21 cellular contexts compared by ENCODE assay signal in genomic region chr14:35388656-35389314, GRCh38. TPM values are rescaled to one million over a fixed set of nuclear protein-coding genes. Genes with fewer than 3 reads are reported as not detected.
DNase-seq lines count a peak whose midpoint lies in the region; ATAC-seq, FAIRE-seq and TF ChIP-seq lines count a peak whose summit lies in the region.
"Had no signal": no experiment of that assay in that cellular context is flagged by ENCODE, and none has a peak within 500 bp of the region (broad histone marks: within the 10 kb centered on the region; RNA-seq: fewer than 3 reads in every experiment).

No MANE protein-coding gene starts in this region.

- no peaks in the 10 kb centered on the region for H3K9me1 ChIP-seq in K562 (ENCODE audit: control insufficient read depth, insufficient read depth, low read length)

- H3K9me3 ChIP-seq in HepG2 (ENCODE audit: low read length) (no peaks in the 10 kb centered on the region), right lobe of liver (no peaks in the 10 kb centered on the region), HEK293 (ENCODE audit: control insufficient read depth, insufficient read depth, low read depth, low read length) (no peaks in the 10 kb centered on the region), K562 (replicated peaks; ENCODE audit: control insufficient read depth, insufficient read depth, low read depth, low read length) (no peaks in the 10 kb centered on the region), psoas muscle (no peaks in the 10 kb centered on the region)
- H3K9me3 ChIP-seq: BE2C, HAP-1 had no signal

- H2AFZ ChIP-seq in HepG2 (ENCODE audit: low read length) (no peak overlapping the region), K562 (ENCODE audit: low read depth, low read length) (peak overlapping the region; percentile 24; the same call in 1 of the 2 replicates)

- no peak for TF ChIP-seq POLR2A in HepG2 (IDR thresholded peaks at IDR 0.05; ENCODE audit: insufficient read depth in 1 of 2, low read depth in 2 of 2, low read length in 2 of 2)
- TF ChIP-seq POLR2A in right lobe of liver (IDR thresholded peaks at IDR 0.05), result no peak
- TF ChIP-seq POLR2A in K562 (conservative IDR thresholded peaks at IDR 0.05), result no peak

- no peak for TF ChIP-seq EP300 in HepG2 (IDR thresholded peaks at IDR 0.05; ENCODE audit: low read depth in 2 of 2, low read length in 2 of 2)
- TF ChIP-seq EP300 in HepG2 (CRISPR knock-in tag; IDR thresholded peaks at IDR 0.05; ENCODE audit: borderline replicate concordance), result no peak
- TF ChIP-seq EP300 in K562 (IDR thresholded peaks at IDR 0.05; ENCODE audit: low read length), result no peak

- intact Hi-C loops in HepG2 (cut with micrococcal nuclease; ENCODE audit: unreplicated experiment), result loop anchor here (5.0 kb wide), 1 partner anchor 96 kb away; the partner anchor contains the start of gene PSMA6
- intact Hi-C loops in right lobe of liver (cut with DNase I), result no loop called here
- intact Hi-C loops in K562 (cut with micrococcal nuclease), result no loop called here
- intact Hi-C loops in psoas muscle (cut with DNase I), result loop anchor here in 1 of 2 donors (5.0 kb wide), 1 partner anchor 96 kb away; the partner anchor contains the start of gene PSMA6

- H3K79me2 ChIP-seq in HepG2 (ENCODE audit: insufficient read depth, low read length) (no peaks in the 10 kb centered on the region), K562 (ENCODE audit: control insufficient read depth, insufficient read depth, low read length) (no peaks in the 10 kb centered on the region)

- BruUV-seq in HepG2 (replicated peaks; lab: Mats Ljungman, UMichigan) (no TSS peak), K562 (replicated peaks; lab: Mats Ljungman, UMichigan) (no TSS peak)

- 68% methylated on average over 14 of the region's 14 CpGs for WGBS in HepG2 (ENCODE audit: low lambda C conversion rate)
- 67% methylated on average over 4 of the region's 14 CpGs for WGBS in right lobe of liver (ENCODE audit: insufficient coverage, low coverage, low lambda C conversion rate, missing lambda C conversion rate)
- 77% methylated on average over 12 of the region's 14 CpGs for WGBS in K562 (ENCODE audit: insufficient coverage, low coverage, missing lambda C conversion rate)
- 50 to 73% (median 55%) methylated on average over 14 of the region's 14 CpGs for WGBS in psoas muscle, 3 donors

- no peak overlapping the region for H3K9ac ChIP-seq in HepG2 (ENCODE audit: insufficient read depth, low read depth, low read length)
- H3K9ac ChIP-seq in K562 (ENCODE audit: insufficient read depth in 1 of 2, low read depth in 2 of 2, low read length in 2 of 2), result no peak overlapping the region
- H3K9ac ChIP-seq: BLaER1 treated with 17β-estradiol and CSF1 and Interleukin-3, amounts not matched to agents 10 nM and 100 nM had no signal

- H3K4me3 ChIP-seq in HepG2 (replicated peaks in 1 of 3; ENCODE audit: insufficient read depth in 1 of 3, low read depth in 2 of 3, low read length in 3 of 3) (no peak overlapping the region), right lobe of liver (no peak overlapping the region), HEK293 (ENCODE audit: low read depth, low read length) (no peak overlapping the region), K562 (no peak overlapping the region), psoas muscle (no peak overlapping the region)
- H3K4me3 ChIP-seq: BLaER1 treated with 17β-estradiol and CSF1 and Interleukin-3, amounts not matched to agents 10 nM and 100 nM; HAP-1 had no signal

- in situ Hi-C loops in HepG2 (cut with HindIII; ENCODE audit: extremely low pct_ligation_motif_present, low pct_unique_long_range_greater_than_20kb) (no loop called here), K562 (cut with MboI) (no loop called here)

- H3K4me1 ChIP-seq in HepG2 (ENCODE audit: insufficient read depth, low read length) (peaks cover 55% of the 10 kb centered on the region), right lobe of liver (peaks cover 0 to 10% (median 3%) of the 10 kb centered on the region in 4 donors), HEK293 (ENCODE audit: control insufficient read depth, insufficient read depth, low read length) (no peaks in the 10 kb centered on the region), K562 (replicated peaks in 1 of 2; ENCODE audit: control insufficient read depth in 2 of 2, insufficient read depth in 2 of 2, low read length in 2 of 2) (peaks cover 39 to 42% of the 10 kb centered on the region in 2 experiments; a peak in 4 of 5 replicates), psoas muscle (peaks cover 28% of the 10 kb centered on the region)

- FAIRE-seq in HepG2 (lab: Jason Lieb, UNC) (no peak), K562 (lab: Jason Lieb, UNC) (no peak)
- FAIRE-seq: GM12891, GM18507, H54 had no signal

- H4K20me1 ChIP-seq in HepG2 (ENCODE audit: insufficient read depth, low read length) (no peaks in the 10 kb centered on the region), K562 (replicated peaks; ENCODE audit: control insufficient read depth, insufficient read depth, low read length) (no peaks in the 10 kb centered on the region)
- H4K20me1 ChIP-seq: BLaER1 treated with 17β-estradiol and CSF1 and Interleukin-3, amounts not matched to agents 10 nM and 100 nM had no signal

- H3K4me2 ChIP-seq in HepG2 (ENCODE audit: low read depth, low read length) (no peak overlapping the region), K562 (ENCODE audit: insufficient read depth, low read length) (no peak overlapping the region)
- H3K4me2 ChIP-seq: BLaER1 treated with 17β-estradiol and CSF1 and Interleukin-3, amounts not matched to agents 10 nM and 100 nM had no signal

- TF ChIP-seq RAD21 in HepG2 (CRISPR knock-in tag; IDR thresholded peaks at IDR 0.05) (no peak), K562 (CRISPR knock-in tag; conservative IDR thresholded peaks at IDR 0.05 in 1 of 2, IDR thresholded peaks at IDR 0.05 in 1 of 2) (no peak)

- H3K27ac ChIP-seq in HepG2 (ENCODE audit: extremely low read length, insufficient read depth, low read length), result no peak overlapping the region
- no peak overlapping the region for H3K27ac ChIP-seq in right lobe of liver
- H3K27ac ChIP-seq in HEK293 (ENCODE audit: extremely low read depth, low read depth, low read length), result no peak overlapping the region
- H3K27ac ChIP-seq in K562 (ENCODE audit: extremely low read depth, low read depth, low read length), result no peak overlapping the region
- H3K27ac ChIP-seq in psoas muscle, result peak overlapping the region; percentile 11
- H3K27ac ChIP-seq: BLaER1 treated with 17β-estradiol and CSF1 and Interleukin-3, amounts not matched to agents 10 nM and 100 nM had no signal

- TF ChIP-seq CTCF in HepG2 (CRISPR knock-in tag; IDR thresholded peaks at IDR 0.05) (no peak), right lobe of liver (IDR thresholded peaks at IDR 0.05) (no peak), HEK293 (tag by site-specific recombination; IDR thresholded peaks at IDR 0.05) (no peak), K562 (IDR thresholded peaks at IDR 0.05 in 2 of 3, conservative IDR thresholded peaks at IDR 0.05 in 1 of 3; ENCODE audit: insufficient read depth in 2 of 3, low read depth in 1 of 3, low read length in 3 of 3) (no peak), psoas muscle (IDR thresholded peaks at IDR 0.05) (no peak)

- H3K27me3 ChIP-seq in HepG2 (ENCODE audit: control insufficient read depth in 1 of 2, insufficient read depth in 2 of 2, low read length in 2 of 2) (no peaks in the 10 kb centered on the region; a peak in 1 of 5 replicates), right lobe of liver (no peaks in the 10 kb centered on the region), K562 (ENCODE audit: control insufficient read depth in 2 of 2, insufficient read depth in 2 of 2, low read length in 2 of 2) (no peaks in the 10 kb centered on the region), psoas muscle (ENCODE audit: insufficient read depth in 3 of 3, low read length in 2 of 3) (no peaks in the 10 kb centered on the region)
- H3K27me3 ChIP-seq: BE2C; BLaER1 treated with 17β-estradiol and CSF1 and Interleukin-3, amounts not matched to agents 10 nM and 100 nM had no signal

- ATAC-seq in HepG2 (no peak), right lobe of liver (no peak), K562 (no peak), psoas muscle (peak in 2 of 4 donors; percentile 2 to 21)

- no peak for DNase-seq in HepG2 (ENCODE audit: low spot score)
- DNase-seq in right lobe of liver, result no peak
- DNase-seq in K562 (ENCODE audit: extremely low read depth in 1 of 4, low spot score in 3 of 4), result no peak
- DNase-seq in psoas muscle, result peak in 1 of 2 donors; percentile 72
- no peak for DNase-seq in NCI-H510A treated with DMSO at 0.1 percent for 48 hours (lab: John Stamatoyannopoulos, UW)
- DNase-seq in NCI-H146 treated with DMSO at 0.1 percent for 48 hours (lab: John Stamatoyannopoulos, UW; ENCODE audit: unreplicated experiment), result no peak
- no peak for DNase-seq in AML-193 (lab: John Stamatoyannopoulos, UW)
- DNase-seq: BE2C; Calu3; CD4-positive, alpha-beta memory T cell; COR-L47; DMS53; DMS79 treated with DMSO at 0.1 percent for 48 hours; GF-D8; GOT3 had no signal

- CTCF ChIA-PET in HepG2 (lab: Yijun Ruan, JAX; ENCODE audit: low intra/inter-chr PET ratio, low total read pairs), result no interaction called here
- CTCF ChIA-PET in HEK293 (lab: Yijun Ruan, JAX), result no interaction called here
- CTCF ChIA-PET in K562 (lab: Yijun Ruan, JAX; ENCODE audit: low intra/inter-chr PET ratio), result no interaction called here

- no peaks in the 10 kb centered on the region for H3K36me3 ChIP-seq in HepG2 (replicated peaks in 1 of 2; ENCODE audit: control insufficient read depth in 1 of 2, insufficient read depth in 2 of 2, low read length in 2 of 2)
- H3K36me3 ChIP-seq in right lobe of liver, result no peaks in the 10 kb centered on the region
- no peaks in the 10 kb centered on the region for H3K36me3 ChIP-seq in HEK293 (ENCODE audit: control insufficient read depth in 2 of 2, insufficient read depth in 1 of 2, low read length in 2 of 2)
- no peaks in the 10 kb centered on the region for H3K36me3 ChIP-seq in K562 (ENCODE audit: control insufficient read depth, insufficient read depth, low read length)
- H3K36me3 ChIP-seq in psoas muscle (ENCODE audit: insufficient read depth in 1 of 2, low read depth in 1 of 2), result no peaks in the 10 kb centered on the region
- H3K36me3 ChIP-seq: BE2C; BLaER1 treated with 17β-estradiol and CSF1 and Interleukin-3, amounts not matched to agents 10 nM and 100 nM; HAP-1 had no signal

- POLR2A ChIA-PET in HepG2 (lab: Yijun Ruan, JAX), result interaction anchor here (1.3 to 12.0 kb wide), 3 partner anchors 9 to 23 kb away, joined by 3 to 211 read pairs (median 7); partner anchors contain the start of gene NFKBIA
- POLR2A ChIA-PET in HEK293 (lab: Yijun Ruan, JAX), result interaction anchor here (1.6 kb wide), 1 partner anchor 15 kb away, joined by 6 read pairs; the partner anchor contains the start of gene NFKBIA
- POLR2A ChIA-PET in K562 (lab: Yijun Ruan, JAX), result interaction anchor here (1.4 to 6.8 kb wide), 2 partner anchors 13 to 14 kb away, joined by 4 to 49 read pairs; no protein-coding TSS in a partner anchor

RNA-seq across cellular contexts. Expression of gene NFKBIA, which starts 15.8 kb away (rescaled TPM):
- 232 and 319 TPM in 2 replicates for total RNA-seq in HepG2 (2016; rRNA removed; fragmentation: Illumina TruSeq; extraction: Trizol)
- 103 and 116 TPM in 2 replicates for total RNA-seq in HepG2 (2016; cell fraction: cytosol; rRNA removed; fragmentation: Illumina TruSeq; extraction: Trizol; ENCODE audit: low read depth)
- total RNA-seq in HepG2 (2016; cell fraction: insoluble cytoplasmic fraction; rRNA removed; fragmentation: Illumina TruSeq; extraction: Trizol), result 208 and 321 TPM in 2 replicates
- total RNA-seq in HepG2 (2016; cell fraction: membrane; rRNA removed; fragmentation: Illumina TruSeq; extraction: Trizol), result 196 and 209 TPM in 2 replicates
- 367 and 382 TPM in 2 replicates for total RNA-seq in HepG2 (2016; cell fraction: nucleus; rRNA removed; fragmentation: Illumina TruSeq; extraction: Trizol)
- 173 and 197 TPM in 2 replicates for polyA plus RNA-seq in HepG2 (2011; rRNA removed)
- polyA plus RNA-seq in HepG2 (2011; cell fraction: cytosol; rRNA removed), result 81.6 and 128 TPM in 2 replicates
- 363 and 589 TPM in 2 replicates for polyA plus RNA-seq in HepG2 (2011; cell fraction: nucleus; rRNA removed)
- polyA plus RNA-seq in HepG2 (2012), result 58.7 and 87.8 TPM in 2 replicates
- polyA plus RNA-seq in HepG2 (2016; cell fraction: cytosol; fragmentation: Illumina TruSeq; extraction: Trizol; ENCODE audit: low read depth), result 21.2 and 21.7 TPM in 2 replicates
- polyA plus RNA-seq in HepG2 (2016; cell fraction: insoluble cytoplasmic fraction; fragmentation: Illumina TruSeq; extraction: Trizol; ENCODE audit: low read depth), result 160 and 187 TPM in 2 replicates
- polyA plus RNA-seq in HepG2 (2016; cell fraction: membrane; fragmentation: Illumina TruSeq; extraction: Trizol; ENCODE audit: low read depth), result 41.5 and 42.6 TPM in 2 replicates
- 546 and 548 TPM in 2 replicates for polyA plus RNA-seq in HepG2 (2016; cell fraction: nucleus; fragmentation: Illumina TruSeq; extraction: Trizol; ENCODE audit: insufficient read depth, low read depth)
- 421 and 666 TPM in 2 replicates for polyA minus RNA-seq in HepG2 (2011; rRNA and poly(A)+ RNA removed; ENCODE audit: low replicate concordance)
- polyA minus RNA-seq in HepG2 (2011; cell fraction: cytosol; rRNA and poly(A)+ RNA removed), result 80.5 and 103 TPM in 2 replicates
- 421 and 559 TPM in 2 replicates for polyA minus RNA-seq in HepG2 (2011; cell fraction: nucleus; rRNA and poly(A)+ RNA removed)
- 100 to 1,000 TPM in 3 of 6 experiments, 10 to 100 TPM in 3; 84.8 to 140 (median 106) TPM for total RNA-seq in right lobe of liver
- 39.0 and 119 TPM in 2 replicates for total RNA-seq in K562 (2011; cell fraction: chromatin; rRNA removed; ENCODE audit: low replicate concordance)
- total RNA-seq in K562 (2011; cell fraction: nucleolus; rRNA removed), result 77.4 and 121 TPM in 2 replicates
- 50.6 and 60.0 TPM in 2 replicates for total RNA-seq in K562 (2011; cell fraction: nucleoplasm; rRNA removed)
- 20.9 and 39.6 TPM in 2 replicates for total RNA-seq in K562 (2014; rRNA removed)
- 16.7 and 17.7 TPM in 2 replicates for total RNA-seq in K562 (2014; rRNA removed; fragmentation: Illumina TruSeq; extraction: Trizol)
- 31.8 and 34.5 TPM in 2 replicates for total RNA-seq in K562 (2015; rRNA removed; fragmentation: Illumina TruSeq; extraction: Trizol)
- total RNA-seq in K562 (2021), result 21.3 and 22.7 TPM in 2 replicates
- polyA plus RNA-seq in K562 (2011; rRNA removed), result 15.0 and 23.8 TPM in 2 replicates
- polyA plus RNA-seq in K562 (2011; cell fraction: cytosol; rRNA removed), result 17.5 and 26.1 TPM in 2 replicates
- 75.3 and 106 TPM in 2 replicates for polyA plus RNA-seq in K562 (2011; cell fraction: nucleus; rRNA removed)
- 23.5 and 32.0 TPM in 2 replicates for polyA plus RNA-seq in K562 (2012)
- 23.8 and 24.4 TPM in 2 replicates for polyA plus RNA-seq in K562 (2014; fragmentation: Illumina TruSeq; extraction: Trizol)
- polyA plus RNA-seq in K562 (2014; fragmentation: Nextera tagmentation; extraction: Ambion mirVana), result 1 to 10 TPM; 6.9 to 8.8 TPM
- 15.3 and 18.2 TPM in 2 replicates for polyA plus RNA-seq in K562 (2014; rRNA removed)
- polyA minus RNA-seq in K562 (2011; rRNA and poly(A)+ RNA removed), result 19.5 and 24.3 TPM in 2 replicates
- 17.6 and 21.0 TPM in 2 replicates for polyA minus RNA-seq in K562 (2011; cell fraction: cytosol; rRNA and poly(A)+ RNA removed)
- 67.9 and 90.0 TPM in 2 replicates for polyA minus RNA-seq in K562 (2011; cell fraction: nucleus; rRNA and poly(A)+ RNA removed)
- 100 to 1,000 TPM in 2 of 4 donors, 10 to 100 TPM in 2; 48.7 to 144 (median 96.4) TPM for total RNA-seq in psoas muscle
- polyA plus RNA-seq in psoas muscle, result 100 to 1,000 TPM in 1 of 3 donors, 10 to 100 TPM in 2; 84.1 to 151 (median 94.0) TPM

Comparison
In these comparisons a context has a peak if more than half of its experiments do, and no peak if none do; other contexts are left out.
1. Of the 241 proteins assayed by ChIP-seq in both HepG2 and K562: peak only in HepG2: none; only in K562: none; in both: CEBPB; in neither: 240.